In genomic region chr17:39700148-39700987, GRCh38 we compare ENCODE assay signal across 1 cellular context.
TF ChIP-seq lines count a peak whose summit lies in the region.

No MANE protein-coding gene starts in this region.

TF ChIP-seq in HepG2, 621 proteins besides CTCF, POLR2A, EP300 and RAD21 (continues in another document):
- TF ChIP-seq SP2 (CRISPR knock-in tag; IDR thresholded peaks at IDR 0.05) (no peak), PAF1 (CRISPR knock-in tag; IDR thresholded peaks at IDR 0.05) (no peak), ZEB1 (IDR thresholded peaks at IDR 0.05; ENCODE audit: insufficient replicate concordance, low read depth) (no peak), REL (CRISPR knock-in tag; conservative IDR thresholded peaks at IDR 0.05) (no peak), NFE2 (CRISPR knock-in tag; IDR thresholded peaks at IDR 0.05) (no peak), SIN3A (IDR thresholded peaks at IDR 0.05; ENCODE audit: borderline replicate concordance, low read depth, low read length) (0 out of 2 replicates have a peak, but pooled peaks have one; percentile 59), ZBTB7A (CRISPR knock-in tag; IDR thresholded peaks at IDR 0.05) (no peak; the same call in 1 of the 2 replicates), ZNF263 (CRISPR knock-in tag; IDR thresholded peaks at IDR 0.05) (peak; percentile 63; the same call in 1 of the 2 replicates), PITX1 (CRISPR knock-in tag; IDR thresholded peaks at IDR 0.05) (no peak; the same call in 1 of the 2 replicates), GTF3A (CRISPR knock-in tag; conservative IDR thresholded peaks at IDR 0.05) (no peak), AKAP8 (CRISPR knock-in tag; IDR thresholded peaks at IDR 0.05) (no peak), ASH2L (IDR thresholded peaks at IDR 0.05; ENCODE audit: insufficient read length, low read depth, low read length) (no peak), ZSCAN22 (CRISPR knock-in tag; IDR thresholded peaks at IDR 0.05) (no peak), MBNL3 (CRISPR knock-in tag; conservative IDR thresholded peaks at IDR 0.05) (no peak), ZMAT3 (CRISPR knock-in tag; conservative IDR thresholded peaks at IDR 0.05) (no peak), MIER3 (CRISPR knock-in tag; IDR thresholded peaks at IDR 0.05; ENCODE audit: borderline replicate concordance) (no peak), ARID4A (CRISPR knock-in tag; IDR thresholded peaks at IDR 0.05; ENCODE audit: borderline replicate concordance) (peak; percentile 53; the same call in 1 of the 2 replicates), ZNF772 (CRISPR knock-in tag; IDR thresholded peaks at IDR 0.05) (0 out of 2 replicates have a peak, but pooled peaks have one; percentile 7), ZBTB34 (CRISPR knock-in tag; IDR thresholded peaks at IDR 0.05) (0 out of 2 replicates have a peak, but pooled peaks have one; percentile 26), PHF20 (CRISPR knock-in tag; IDR thresholded peaks at IDR 0.05) (no peak), EEA1 (CRISPR knock-in tag; IDR thresholded peaks at IDR 0.05; ENCODE audit: borderline replicate concordance) (no peak; the same call in 1 of the 2 replicates), DNMT3B (CRISPR knock-in tag; conservative IDR thresholded peaks at IDR 0.05) (no peak), ZBTB1 (CRISPR knock-in tag; IDR thresholded peaks at IDR 0.05; ENCODE audit: borderline replicate concordance) (no peak), AGO2 (optimal IDR thresholded peaks at IDR 0.05; ENCODE audit: low read depth, low read length) (peak; percentile 94), ZNF883 (CRISPR knock-in tag; IDR thresholded peaks at IDR 0.05; ENCODE audit: not compliant biosample characterization) (peak; percentile 55), CSRNP1 (CRISPR knock-in tag; IDR thresholded peaks at IDR 0.05) (0 out of 2 replicates have a peak, but pooled peaks have one; percentile 26), EHMT2 (IDR thresholded peaks at IDR 0.05; ENCODE audit: borderline replicate concordance, low read depth, low read length) (no peak), TCF7L2 (IDR thresholded peaks at IDR 0.05; ENCODE audit: low read depth, low read length) (no peak), U2AF1 (optimal IDR thresholded peaks at IDR 0.05; ENCODE audit: low read depth, low read length) (no peak), ZNF335 (CRISPR knock-in tag; IDR thresholded peaks at IDR 0.05) (no peak), CC2D1A (CRISPR knock-in tag; IDR thresholded peaks at IDR 0.05) (no peak), ZNF138 (CRISPR knock-in tag; IDR thresholded peaks at IDR 0.05; ENCODE audit: low read depth) (no peak), ZNF720 (CRISPR knock-in tag; IDR thresholded peaks at IDR 0.05) (no peak), MTA3 (CRISPR knock-in tag; IDR thresholded peaks at IDR 0.05) (no peak), MXI1 (IDR thresholded peaks at IDR 0.05; ENCODE audit: borderline replicate concordance, low read depth, low read length) (no peak), TEAD2 (CRISPR knock-in tag; IDR thresholded peaks at IDR 0.05) (no peak), TFE3 (CRISPR knock-in tag; IDR thresholded peaks at IDR 0.05) (no peak), ZNF564 (CRISPR knock-in tag; IDR thresholded peaks at IDR 0.05) (no peak)
- TF ChIP-seq, protein P1, sequence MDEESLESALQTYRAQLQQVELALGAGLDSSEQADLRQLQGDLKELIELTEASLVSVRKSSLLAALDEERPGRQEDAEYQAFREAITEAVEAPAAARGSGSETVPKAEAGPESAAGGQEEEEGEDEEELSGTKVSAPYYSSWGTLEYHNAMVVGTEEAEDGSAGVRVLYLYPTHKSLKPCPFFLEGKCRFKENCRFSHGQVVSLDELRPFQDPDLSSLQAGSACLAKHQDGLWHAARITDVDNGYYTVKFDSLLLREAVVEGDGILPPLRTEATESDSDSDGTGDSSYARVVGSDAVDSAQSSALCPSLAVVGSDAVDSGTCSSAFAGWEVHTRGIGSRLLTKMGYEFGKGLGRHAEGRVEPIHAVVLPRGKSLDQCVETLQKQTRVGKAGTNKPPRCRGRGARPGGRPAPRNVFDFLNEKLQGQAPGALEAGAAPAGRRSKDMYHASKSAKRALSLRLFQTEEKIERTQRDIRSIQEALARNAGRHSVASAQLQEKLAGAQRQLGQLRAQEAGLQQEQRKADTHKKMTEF (CRISPR knock-in tag; IDR thresholded peaks at IDR 0.05): peak; percentile 75
- TF ChIP-seq, protein P2, sequence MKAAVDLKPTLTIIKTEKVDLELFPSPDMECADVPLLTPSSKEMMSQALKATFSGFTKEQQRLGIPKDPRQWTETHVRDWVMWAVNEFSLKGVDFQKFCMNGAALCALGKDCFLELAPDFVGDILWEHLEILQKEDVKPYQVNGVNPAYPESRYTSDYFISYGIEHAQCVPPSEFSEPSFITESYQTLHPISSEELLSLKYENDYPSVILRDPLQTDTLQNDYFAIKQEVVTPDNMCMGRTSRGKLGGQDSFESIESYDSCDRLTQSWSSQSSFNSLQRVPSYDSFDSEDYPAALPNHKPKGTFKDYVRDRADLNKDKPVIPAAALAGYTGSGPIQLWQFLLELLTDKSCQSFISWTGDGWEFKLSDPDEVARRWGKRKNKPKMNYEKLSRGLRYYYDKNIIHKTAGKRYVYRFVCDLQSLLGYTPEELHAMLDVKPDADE (CRISPR knock-in tag; IDR thresholded peaks at IDR 0.05): no peak
- TF ChIP-seq, protein P3, sequence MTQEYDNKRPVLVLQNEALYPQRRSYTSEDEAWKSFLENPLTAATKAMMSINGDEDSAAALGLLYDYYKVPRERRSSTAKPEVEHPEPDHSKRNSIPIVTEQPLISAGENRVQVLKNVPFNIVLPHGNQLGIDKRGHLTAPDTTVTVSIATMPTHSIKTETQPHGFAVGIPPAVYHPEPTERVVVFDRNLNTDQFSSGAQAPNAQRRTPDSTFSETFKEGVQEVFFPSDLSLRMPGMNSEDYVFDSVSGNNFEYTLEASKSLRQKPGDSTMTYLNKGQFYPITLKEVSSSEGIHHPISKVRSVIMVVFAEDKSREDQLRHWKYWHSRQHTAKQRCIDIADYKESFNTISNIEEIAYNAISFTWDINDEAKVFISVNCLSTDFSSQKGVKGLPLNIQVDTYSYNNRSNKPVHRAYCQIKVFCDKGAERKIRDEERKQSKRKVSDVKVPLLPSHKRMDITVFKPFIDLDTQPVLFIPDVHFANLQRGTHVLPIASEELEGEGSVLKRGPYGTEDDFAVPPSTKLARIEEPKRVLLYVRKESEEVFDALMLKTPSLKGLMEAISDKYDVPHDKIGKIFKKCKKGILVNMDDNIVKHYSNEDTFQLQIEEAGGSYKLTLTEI (CRISPR knock-in tag; conservative IDR thresholded peaks at IDR 0.05): no peak
- TF ChIP-seq, protein P4, sequence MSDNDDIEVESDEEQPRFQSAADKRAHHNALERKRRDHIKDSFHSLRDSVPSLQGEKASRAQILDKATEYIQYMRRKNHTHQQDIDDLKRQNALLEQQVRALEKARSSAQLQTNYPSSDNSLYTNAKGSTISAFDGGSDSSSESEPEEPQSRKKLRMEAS (IDR thresholded peaks at IDR 0.05): peak; percentile 22; the same call in 1 of the 2 replicates
- TF ChIP-seq, protein P5, sequence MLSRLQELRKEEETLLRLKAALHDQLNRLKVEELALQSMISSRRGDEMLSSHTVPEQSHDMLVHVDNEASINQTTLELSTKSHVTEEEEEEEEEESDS (CRISPR knock-in tag; IDR thresholded peaks at IDR 0.05; ENCODE audit: borderline replicate concordance): no peak
- TF ChIP-seq, protein P6, sequence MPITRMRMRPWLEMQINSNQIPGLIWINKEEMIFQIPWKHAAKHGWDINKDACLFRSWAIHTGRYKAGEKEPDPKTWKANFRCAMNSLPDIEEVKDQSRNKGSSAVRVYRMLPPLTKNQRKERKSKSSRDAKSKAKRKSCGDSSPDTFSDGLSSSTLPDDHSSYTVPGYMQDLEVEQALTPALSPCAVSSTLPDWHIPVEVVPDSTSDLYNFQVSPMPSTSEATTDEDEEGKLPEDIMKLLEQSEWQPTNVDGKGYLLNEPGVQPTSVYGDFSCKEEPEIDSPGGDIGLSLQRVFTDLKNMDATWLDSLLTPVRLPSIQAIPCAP (CRISPR knock-in tag; IDR thresholded peaks at IDR 0.05; ENCODE audit: low read depth): no peak
- TF ChIP-seq, protein P7, sequence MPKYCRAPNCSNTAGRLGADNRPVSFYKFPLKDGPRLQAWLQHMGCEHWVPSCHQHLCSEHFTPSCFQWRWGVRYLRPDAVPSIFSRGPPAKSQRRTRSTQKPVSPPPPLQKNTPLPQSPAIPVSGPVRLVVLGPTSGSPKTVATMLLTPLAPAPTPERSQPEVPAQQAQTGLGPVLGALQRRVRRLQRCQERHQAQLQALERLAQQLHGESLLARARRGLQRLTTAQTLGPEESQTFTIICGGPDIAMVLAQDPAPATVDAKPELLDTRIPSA (CRISPR knock-in tag; IDR thresholded peaks at IDR 0.05; ENCODE audit: borderline replicate concordance): no peak
- TF ChIP-seq, protein P8, sequence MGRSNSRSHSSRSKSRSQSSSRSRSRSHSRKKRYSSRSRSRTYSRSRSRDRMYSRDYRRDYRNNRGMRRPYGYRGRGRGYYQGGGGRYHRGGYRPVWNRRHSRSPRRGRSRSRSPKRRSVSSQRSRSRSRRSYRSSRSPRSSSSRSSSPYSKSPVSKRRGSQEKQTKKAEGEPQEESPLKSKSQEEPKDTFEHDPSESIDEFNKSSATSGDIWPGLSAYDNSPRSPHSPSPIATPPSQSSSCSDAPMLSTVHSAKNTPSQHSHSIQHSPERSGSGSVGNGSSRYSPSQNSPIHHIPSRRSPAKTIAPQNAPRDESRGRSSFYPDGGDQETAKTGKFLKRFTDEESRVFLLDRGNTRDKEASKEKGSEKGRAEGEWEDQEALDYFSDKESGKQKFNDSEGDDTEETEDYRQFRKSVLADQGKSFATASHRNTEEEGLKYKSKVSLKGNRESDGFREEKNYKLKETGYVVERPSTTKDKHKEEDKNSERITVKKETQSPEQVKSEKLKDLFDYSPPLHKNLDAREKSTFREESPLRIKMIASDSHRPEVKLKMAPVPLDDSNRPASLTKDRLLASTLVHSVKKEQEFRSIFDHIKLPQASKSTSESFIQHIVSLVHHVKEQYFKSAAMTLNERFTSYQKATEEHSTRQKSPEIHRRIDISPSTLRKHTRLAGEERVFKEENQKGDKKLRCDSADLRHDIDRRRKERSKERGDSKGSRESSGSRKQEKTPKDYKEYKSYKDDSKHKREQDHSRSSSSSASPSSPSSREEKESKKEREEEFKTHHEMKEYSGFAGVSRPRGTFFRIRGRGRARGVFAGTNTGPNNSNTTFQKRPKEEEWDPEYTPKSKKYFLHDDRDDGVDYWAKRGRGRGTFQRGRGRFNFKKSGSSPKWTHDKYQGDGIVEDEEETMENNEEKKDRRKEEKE (IDR thresholded peaks at IDR 0.05): no peak
- TF ChIP-seq, protein P9, sequence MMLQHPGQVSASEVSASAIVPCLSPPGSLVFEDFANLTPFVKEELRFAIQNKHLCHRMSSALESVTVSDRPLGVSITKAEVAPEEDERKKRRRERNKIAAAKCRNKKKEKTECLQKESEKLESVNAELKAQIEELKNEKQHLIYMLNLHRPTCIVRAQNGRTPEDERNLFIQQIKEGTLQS (CRISPR knock-in tag; IDR thresholded peaks at IDR 0.05): no peak
